ENCODE assay signal across 12 cellular contexts in the genomic region with DNA sequence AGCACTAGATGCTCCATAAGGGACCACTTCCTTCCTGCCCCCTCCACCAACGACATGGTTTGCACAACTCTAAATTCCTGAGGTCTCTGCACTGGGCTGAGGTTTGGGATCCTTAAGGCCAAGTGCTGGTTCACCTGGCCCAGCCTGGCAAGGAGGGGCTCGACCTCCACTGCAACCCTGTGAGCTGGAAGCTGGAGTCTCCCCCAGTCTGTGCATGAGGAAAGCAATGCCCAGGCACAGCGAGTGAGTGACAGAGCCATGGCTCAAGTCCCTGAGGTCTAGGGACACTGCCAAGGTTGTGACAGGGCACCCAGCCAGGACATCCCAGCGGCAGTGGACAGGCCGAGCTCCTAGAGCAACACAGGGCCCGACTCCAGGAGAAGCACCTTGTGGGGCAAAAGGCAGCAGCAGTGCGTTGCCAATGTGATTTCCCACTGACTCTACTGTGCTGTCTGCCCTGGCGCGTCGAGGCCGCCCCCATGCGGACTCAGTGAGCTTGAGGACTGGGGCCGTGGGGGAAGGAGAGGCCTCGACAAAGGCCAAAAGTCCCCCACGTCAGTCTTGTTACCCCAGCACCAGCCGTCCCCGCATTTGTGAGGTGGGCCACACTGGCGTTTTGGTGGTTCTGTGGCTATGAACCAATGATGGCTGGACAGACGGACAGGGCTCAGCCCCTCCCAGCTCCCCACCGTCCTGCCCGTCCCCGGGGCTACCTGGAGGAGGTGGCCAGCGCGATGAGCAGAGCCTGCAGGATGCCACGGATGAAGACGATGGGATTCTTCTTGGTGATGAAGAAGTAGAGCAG. TPM values are rescaled to one million over a fixed set of nuclear protein-coding genes. Genes with fewer than 3 reads are reported as not detected.
DNase-seq lines count a peak whose midpoint lies in the region; ATAC-seq and TF ChIP-seq lines count a peak whose summit lies in the region.
"Had no signal": no experiment of that assay in that cellular context is flagged by ENCODE, and none has a peak within 500 bp of the region (broad histone marks: within the 10 kb centered on the region; RNA-seq: fewer than 3 reads in every experiment).

No MANE protein-coding gene starts in this region.

- no peak overlapping the region for H4K5ac ChIP-seq in H9 (ENCODE audit: insufficient read length, low read depth, low read length)

- H3K79me1 ChIP-seq in H9 (ENCODE audit: insufficient read depth, low read depth, low read length, poor library complexity, severe bottlenecking) = no peaks in the 10 kb centered on the region

- ATAC-seq in upper lobe of left lung (ENCODE audit: low FRiP score in 2 of 2) = peak in 1 of 2 donors; percentile 28
- ATAC-seq in GM19397 (IDR thresholded peaks at IDR 0.05; ENCODE audit: unreplicated experiment) = no peak
- ATAC-seq in GM19351 (IDR thresholded peaks at IDR 0.05; ENCODE audit: unreplicated experiment) = no peak
- ATAC-seq: activated CD8-positive, alpha-beta T cell treated with anti-CD3 and anti-CD28 coated beads, Interleukin-2, amount 10 ng/mL, durations not matched to agents 7 days and 5 days; esophagus mucosa; sciatic nerve had no signal

- H3K27me3 Mint-ChIP-seq in H9 (ENCODE audit: low read depth) = peaks cover 5% of the 10 kb centered on the region

- H3K36me3 ChIP-seq in upper lobe of left lung = no peaks in the 10 kb centered on the region
- H3K36me3 ChIP-seq: Peyer's patch had no signal

- no peak for TF ChIP-seq CTCF in H9 (conservative IDR thresholded peaks at IDR 0.05)
- TF ChIP-seq CTCF in upper lobe of left lung (IDR thresholded peaks at IDR 0.05) = no peak

- no peaks in the 10 kb centered on the region for H4K20me1 ChIP-seq in H9 (ENCODE audit: control insufficient read depth, insufficient read depth, insufficient read length)

- no peak overlapping the region for H2BK15ac ChIP-seq in H9 (ENCODE audit: low read depth, low read length)

- 0 out of 2 replicates have a peak overlapping the region, but pooled peaks have one; percentile 20 for H3K14ac ChIP-seq in H9 (ENCODE audit: insufficient read depth, low read length)

- H2AK5ac ChIP-seq in H9 (ENCODE audit: insufficient read length, low read length) = no peak overlapping the region

- H3K4me3 ChIP-seq in upper lobe of left lung = no peak overlapping the region
- H3K4me3 ChIP-seq: Peyer's patch had no signal

- H3K9me3 Mint-ChIP-seq in H9 = no peaks in the 10 kb centered on the region
- H3K9me3 Mint-ChIP-seq: T-helper 2 cell treated with Interferon-gamma antibody and Interleukin-4, amounts not matched to agents 5 μg/mL and 100 μg/mL, for 36 hours had no signal

- H3K9me3 ChIP-seq in H9 (ENCODE audit: control insufficient read depth, low read depth, low read length) (no peaks in the 10 kb centered on the region), upper lobe of left lung (no peaks in the 10 kb centered on the region)
- H3K9me3 ChIP-seq: Peyer's patch had no signal

- no peak overlapping the region for H4K91ac ChIP-seq in H9 (ENCODE audit: insufficient read length, low read depth, low read length)

- no peak overlapping the region for H4K8ac ChIP-seq in H9 (replicated peaks; ENCODE audit: insufficient read length, low read depth, low read length)

- H3K27ac Mint-ChIP-seq in H9 = no peak overlapping the region
- H3K27ac Mint-ChIP-seq: activated CD8-positive, alpha-beta T cell treated with anti-CD3 and anti-CD28 coated beads, Interleukin-2, amount 10 ng/mL, durations not matched to agents 7 days and 5 days; T-helper 2 cell treated with Interferon-gamma antibody and Interleukin-4, amounts not matched to agents 5 μg/mL and 100 μg/mL, for 36 hours had no signal

- H3K18ac ChIP-seq in H9 (ENCODE audit: insufficient read length, low read depth, low read length) = no peak overlapping the region

- no peak overlapping the region for H3K56ac ChIP-seq in H9 (ENCODE audit: insufficient read length, low read depth, low read length)

- H3K27ac ChIP-seq in H9 (ENCODE audit: insufficient read length, low read depth, low read length) (no peak overlapping the region), upper lobe of left lung (no peak overlapping the region)

- peaks cover 4% of the 10 kb centered on the region in 2 experiments; a peak in 3 of 4 replicates for H3K4me1 Mint-ChIP-seq in H9

- no peak overlapping the region for H3K4ac ChIP-seq in H9 (ENCODE audit: low read depth, low read length)

- H3K4me1 ChIP-seq in H9 (ENCODE audit: insufficient read depth, low read length) (no peaks in the 10 kb centered on the region), upper lobe of left lung (peaks cover 3 to 11% (median 6%) of the 10 kb centered on the region in 4 donors)

- H3K9ac ChIP-seq in H9 (ENCODE audit: extremely low read depth, insufficient read length, low read length) = no peak overlapping the region

- H3K4me3 Mint-ChIP-seq in H9 = no peak overlapping the region
- H3K4me3 Mint-ChIP-seq: activated CD8-positive, alpha-beta T cell treated with anti-CD3 and anti-CD28 coated beads, Interleukin-2, amount 10 ng/mL, durations not matched to agents 7 days and 5 days; T-helper 2 cell treated with Interferon-gamma antibody and Interleukin-4, amounts not matched to agents 5 μg/mL and 100 μg/mL, for 36 hours had no signal

- no CpG with 5 or more reads among the region's 26 CpGs for WGBS in H9 (ENCODE audit: extremely low coverage, insufficient read length, low lambda C conversion rate)
- WGBS in upper lobe of left lung, 2 donors = 83 to 89% methylated on average over 14 to 25 of the region's 26 CpGs

- H3K79me2 ChIP-seq in H9 (ENCODE audit: insufficient read depth, low read length) = no peaks in the 10 kb centered on the region

- TF ChIP-seq EP300 in upper lobe of left lung (IDR thresholded peaks at IDR 0.05) = no peak

- H3K23me2 ChIP-seq in H9 (ENCODE audit: insufficient read length, low read depth, low read length, poor library complexity, severe bottlenecking) = no peaks in the 10 kb centered on the region

- H2BK20ac ChIP-seq in H9 (ENCODE audit: low read depth, low read length, poor library complexity, severe bottlenecking) = no peak overlapping the region

- H3K4me2 ChIP-seq in H9 (ENCODE audit: insufficient read depth, insufficient read length, low read length) = no peak overlapping the region

- TF ChIP-seq POLR2A in upper lobe of left lung (IDR thresholded peaks at IDR 0.05) = no peak

- no peak overlapping the region for H2BK120ac ChIP-seq in H9 (ENCODE audit: low read depth, low read length, poor library complexity, severe bottlenecking)

- H3K23ac ChIP-seq in H9 (ENCODE audit: insufficient read length, low read depth, low read length) = no peak overlapping the region

- no peak overlapping the region for H2BK12ac ChIP-seq in H9 (ENCODE audit: insufficient read length, low read depth, low read length)

- H3K36me3 Mint-ChIP-seq in H9 (ENCODE audit: insufficient read depth in 1 of 3, low read depth in 3 of 3) = no peaks in the 10 kb centered on the region

- H3T11ph ChIP-seq in H9 (ENCODE audit: low read length) = no peak overlapping the region

- H2AFZ ChIP-seq in H9 (ENCODE audit: low read length) = no peak overlapping the region

- H2BK5ac ChIP-seq in H9 (ENCODE audit: insufficient read length, low read length) = no peak overlapping the region

- DNase-seq in H9 (no peak), amygdala (lab: John Stamatoyannopoulos, UW) (peak in 34 of 56 donors; percentile 1 to 63 (median 22)), hypothalamus (lab: John Stamatoyannopoulos, UW) (peak in 29 of 51 donors; percentile 2 to 63 (median 28)), upper lobe of left lung (peak; percentile 48 to 76)
- DNase-seq in activated CD4-positive, alpha-beta T cell treated with anti-CD3 and anti-CD28 coated beads, Interleukin-2, amount 50 U/mL, for 1 hour = no peak
- DNase-seq: activated CD8-positive, alpha-beta T cell treated with anti-CD3 and anti-CD28 coated beads, Interleukin-2, amount 10 ng/mL, durations not matched to agents 7 days and 5 days; Peyer's patch had no signal

- H3K27me3 ChIP-seq in H9 (ENCODE audit: insufficient read depth, low read length) = no peaks in the 10 kb centered on the region
- H3K27me3 ChIP-seq in upper lobe of left lung = no peaks in the 10 kb centered on the region
- H3K27me3 ChIP-seq: Peyer's patch had no signal

RNA-seq across cellular contexts. Expression of a gene that starts 30.0 kb away (rescaled TPM):
- total RNA-seq in H9 (2021) (0.17 and 0.29 TPM in 2 replicates), upper lobe of left lung (10 to 100 TPM; 15.2 to 87.1 (median 53.1) TPM)
- total RNA-seq: activated CD8-positive, alpha-beta T cell treated with anti-CD3 and anti-CD28 coated beads, Interleukin-2, amount 10 ng/mL, durations not matched to agents 7 days and 5 days had no signal

RNA-seq across cellular contexts. Expression of a gene that starts 50.4 kb away (rescaled TPM):
- total RNA-seq in H9 (2021) (not detected in 2 replicates), upper lobe of left lung (1 to 10 TPM in 2 of 6 donors, under 1 TPM in 2, not detected in 2; 0.37 to 1.3 (median 0.77) TPM)
- total RNA-seq: activated CD8-positive, alpha-beta T cell treated with anti-CD3 and anti-CD28 coated beads, Interleukin-2, amount 10 ng/mL, durations not matched to agents 7 days and 5 days; esophagus mucosa had no signal

Comparison
In these comparisons a context has a peak if more than half of its experiments do, and no peak if none do; other contexts are left out.
1. DNase-seq: peak in amygdala (34 of 56), hypothalamus (29 of 51) and upper lobe of left lung (2 of 2); none in H9 (single experiment) and activated CD4-positive, alpha-beta T cell treated with anti-CD3 and anti-CD28 coated beads, Interleukin-2, amount 50 U/mL, for 1 hour (single experiment).
2. RNA of a gene that starts 30.0 kb away (total RNA-seq): 15.2 to 87.1 TPM in upper lobe of left lung; 0.17 to 0.29 TPM in H9; every median in the first group is over 10 times any median in the second.